Comparison of ENCODE assay signal across 25 cellular contexts in genomic region chr20:18634501-18634900, GRCh38.
"Had no signal": no experiment of that assay in that cellular context is flagged by ENCODE, and none has a peak within 500 bp of the region (broad histone marks: within the 10 kb centered on the region; RNA-seq: fewer than 3 reads in every experiment).

No MANE protein-coding gene starts in this region.

- H3K27ac Mint-ChIP-seq: immature natural killer cell; naive thymus-derived CD4-positive, alpha-beta T cell had no signal

- H3K4me1 ChIP-seq: left lung, lower lobe of right lung had no signal

- H3K4me3 Mint-ChIP-seq: immature natural killer cell; naive thymus-derived CD4-positive, alpha-beta T cell had no signal

- H3K9me3 Mint-ChIP-seq: immature natural killer cell; naive thymus-derived CD4-positive, alpha-beta T cell had no signal

- H3K27ac ChIP-seq: coronary artery, epithelial cell of prostate, esophagus squamous epithelium, gastrocnemius medialis, heart right ventricle, left lung, lower lobe of right lung had no signal

- FAIRE-seq: colon, endothelial cell of umbilical vein, keratinocyte had no signal

- H3K36me3 ChIP-seq: gastrocnemius medialis, left lung had no signal

- DNase-seq: dermis blood vessel endothelial cell; dorsolateral prefrontal cortex; effector CD4-positive, alpha-beta T cell; effector memory CD4-positive, alpha-beta T cell; erythroblast; esophagus squamous epithelium; foreskin melanocyte; gastrocnemius medialis; glutamatergic neuron; head of caudate nucleus; heart right ventricle; hypothalamus; immature natural killer cell; left cardiac atrium; left lung; left ventricle myocardium superior; lower lobe of right lung; mesenchymal stem cell; midbrain; naive thymus-derived CD4-positive, alpha-beta T cell had no signal

- H3K9me3 ChIP-seq: esophagus squamous epithelium, gastrocnemius medialis, heart right ventricle, left lung, lower lobe of right lung had no signal

- H3K4me1 Mint-ChIP-seq: immature natural killer cell had no signal

- H3K27me3 Mint-ChIP-seq: naive thymus-derived CD4-positive, alpha-beta T cell had no signal

- H3K4me3 ChIP-seq: coronary artery, dorsolateral prefrontal cortex, esophagus squamous epithelium, gastrocnemius medialis, heart right ventricle, left lung, lower lobe of right lung had no signal

- H3K27me3 ChIP-seq: dorsolateral prefrontal cortex, esophagus squamous epithelium, gastrocnemius medialis, heart right ventricle, left lung had no signal
